ENCODE assay signal across 1 cellular context in genomic region chr2:168097431-168097830, GRCh38.
TF ChIP-seq lines count a peak whose summit lies in the region.

No MANE protein-coding gene starts in this region.

TF ChIP-seq in Ishikawa, 13 proteins besides CTCF, POLR2A, EP300 and RAD21 (continued from another document):
- TF ChIP-seq REST (IDR thresholded peaks at IDR 0.05; ENCODE audit: low read depth), result no peak
- TF ChIP-seq TAF1 (IDR thresholded peaks at IDR 0.05; ENCODE audit: low read depth), result no peak
- TF ChIP-seq CREB1 (IDR thresholded peaks at IDR 0.05; ENCODE audit: low read depth), result no peak
- no peak for TF ChIP-seq EGR1 (IDR thresholded peaks at IDR 0.05)
